ENCODE assay signal across 17 cellular contexts in the genomic region with DNA sequence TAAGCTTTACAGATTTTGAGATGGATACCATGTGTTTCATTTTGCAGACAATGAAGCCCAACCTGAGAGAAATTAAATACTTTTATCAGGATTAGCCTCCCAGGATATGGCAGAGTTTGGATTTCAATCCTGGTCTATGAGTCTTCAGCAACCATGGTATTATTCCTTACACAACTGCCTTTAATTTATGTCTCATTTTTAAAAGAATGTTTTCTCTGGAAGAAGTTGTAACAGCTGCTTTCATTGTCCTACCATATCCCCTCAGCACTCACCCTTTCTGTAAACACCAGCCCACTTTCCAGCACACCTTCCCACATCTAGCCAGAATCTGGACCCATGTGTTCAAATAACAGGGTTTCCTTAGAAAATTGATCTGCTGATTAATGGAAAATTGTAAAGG.
DNase-seq lines count a peak whose midpoint lies in the region; ATAC-seq and TF ChIP-seq lines count a peak whose summit lies in the region.
"Had no signal": no experiment of that assay in that cellular context is flagged by ENCODE, and none has a peak within 500 bp of the region (broad histone marks: within the 10 kb centered on the region; RNA-seq: fewer than 3 reads in every experiment).

No MANE protein-coding gene starts in this region.

- no peak overlapping the region for H3K4me3 Mint-ChIP-seq in MCF 10A (ENCODE audit: unreplicated experiment)
- H3K4me3 Mint-ChIP-seq: CD4-positive, alpha-beta memory T cell; IgD-negative memory B cell had no signal

- H3K79me2 ChIP-seq in mammary epithelial cell (ENCODE audit: insufficient read depth, low read length), result no peaks in the 10 kb centered on the region

- H3K4me1 ChIP-seq in mammary epithelial cell (ENCODE audit: insufficient read depth, low read length) (peaks cover 30% of the 10 kb centered on the region), SJCRH30 (peaks cover 43% of the 10 kb centered on the region), skeletal muscle satellite cell (ENCODE audit: control insufficient read depth, insufficient read depth, low read length) (peaks cover 46% of the 10 kb centered on the region)
- H3K4me1 ChIP-seq: BLaER1 had no signal

- H3K4me1 Mint-ChIP-seq in MCF 10A (ENCODE audit: insufficient read depth, unreplicated experiment), result peaks cover 10% of the 10 kb centered on the region
- H3K4me1 Mint-ChIP-seq: CD4-positive, alpha-beta memory T cell; IgD-negative memory B cell had no signal

- H2AFZ ChIP-seq in mammary epithelial cell (ENCODE audit: low read depth, low read length), result no peak overlapping the region

- no peaks in the 10 kb centered on the region for H3K27me3 Mint-ChIP-seq in MCF 10A (ENCODE audit: insufficient read depth, unreplicated experiment)
- H3K27me3 Mint-ChIP-seq: CD4-positive, alpha-beta memory T cell; IgD-negative memory B cell had no signal

- POLR2A ChIA-PET in MCF 10A (lab: Yijun Ruan, JAX), result no interaction called here

- CTCF ChIA-PET in MCF 10A (lab: Yijun Ruan, JAX), result no interaction called here
- CTCF ChIA-PET in mammary epithelial cell (lab: Charles Lee; ENCODE audit: low non-redundant PET), result interaction anchor here (0.6 kb wide), 1 partner anchor 134 kb away, joined by 6 read pairs; no protein-coding TSS in a partner anchor

- TF ChIP-seq CTCF in MCF 10A (IDR thresholded peaks at IDR 0.05; ENCODE audit: unreplicated experiment) (no peak), mammary epithelial cell (conservative IDR thresholded peaks at IDR 0.05 in 1 of 2, IDR thresholded peaks at IDR 0.05 in 1 of 2; ENCODE audit: extremely low read depth in 1 of 2, insufficient read depth in 1 of 2, low read depth in 1 of 2, low read length in 2 of 2) (no peak), fibroblast of the aortic adventitia (IDR thresholded peaks at IDR 0.05; ENCODE audit: insufficient read depth, low read length) (no peak)

- H3K27ac ChIP-seq in mammary epithelial cell (ENCODE audit: insufficient read depth, low read depth, low read length) (no peak overlapping the region), SJCRH30 (peak overlapping the region; percentile 50)
- H3K27ac ChIP-seq: BLaER1 had no signal

- H3K9ac ChIP-seq in mammary epithelial cell (ENCODE audit: insufficient read depth, low read length), result no peak overlapping the region
- peak overlapping the region; percentile 46 for H3K9ac ChIP-seq in skeletal muscle satellite cell (ENCODE audit: low read depth, low read length)
- H3K9ac ChIP-seq: BLaER1 had no signal

- DNase-seq in MCF 10A (ENCODE audit: unreplicated experiment), result no peak
- no peak for DNase-seq in mammary epithelial cell
- peak; percentile 13 to 47 for DNase-seq in SJCRH30
- peak; percentile 6 for DNase-seq in fibroblast of the aortic adventitia (ENCODE audit: low read depth)
- DNase-seq in NCI-H2081 (lab: John Stamatoyannopoulos, UW), result no peak
- no peak for DNase-seq in NCI-H1092 treated with DMSO at 0.1 percent for 48 hours (lab: John Stamatoyannopoulos, UW)
- DNase-seq: CD4-positive, alpha-beta memory T cell; Karpas-422; MM.1S; NCI-H1105 treated with DMSO at 0.1 percent for 48 hours; NCI-H1694; NCI-H524; RPMI8226 had no signal

- H3K36me3 ChIP-seq in mammary epithelial cell (ENCODE audit: insufficient read depth, low read length), result no peaks in the 10 kb centered on the region
- H3K36me3 ChIP-seq in SJCRH30, result no peaks in the 10 kb centered on the region
- no peaks in the 10 kb centered on the region for H3K36me3 ChIP-seq in skeletal muscle satellite cell (ENCODE audit: insufficient read depth, low read length)
- H3K36me3 ChIP-seq: BLaER1 had no signal

- BruUV-seq in MCF 10A (replicated peaks; lab: Mats Ljungman, UMichigan), result no TSS peak
- BruUV-seq in mammary epithelial cell (replicated peaks; lab: Mats Ljungman, UMichigan), result no TSS peak

- dilution Hi-C loops in mammary epithelial cell (cut with HindIII; ENCODE audit: low sequenced_read_pairs), result no loop called here

- intact Hi-C loops in MCF 10A (cut with micrococcal nuclease), result no loop called here
- intact Hi-C loops in mammary epithelial cell (cut with micrococcal nuclease), result no loop called here

- no peak overlapping the region for H3K4me2 ChIP-seq in mammary epithelial cell (ENCODE audit: insufficient read depth, low read depth, low read length)
- H3K4me2 ChIP-seq in skeletal muscle satellite cell (ENCODE audit: low read length), result peak overlapping the region; percentile 27
- H3K4me2 ChIP-seq: BLaER1 had no signal

- no peaks in the 10 kb centered on the region for H3K27me3 ChIP-seq in mammary epithelial cell (ENCODE audit: insufficient read depth, low read length)
- peaks cover 1% of the 10 kb centered on the region; the same call in 1 of the 2 replicates for H3K27me3 ChIP-seq in SJCRH30
- no peaks in the 10 kb centered on the region for H3K27me3 ChIP-seq in skeletal muscle satellite cell (ENCODE audit: control insufficient read depth, insufficient read depth, low read length)
- H3K27me3 ChIP-seq: BLaER1 had no signal

- no peak for ATAC-seq in GM21529 (IDR thresholded peaks at IDR 0.05; ENCODE audit: unreplicated experiment)

- H3K9me3 ChIP-seq in mammary epithelial cell (replicated peaks; ENCODE audit: insufficient read depth, low read length) (no peaks in the 10 kb centered on the region), SJCRH30 (replicated peaks) (no peaks in the 10 kb centered on the region), skeletal muscle satellite cell (replicated peaks; ENCODE audit: low read length) (no peaks in the 10 kb centered on the region)
- H3K9me3 ChIP-seq: BLaER1 had no signal

- in situ Hi-C loops in mammary epithelial cell (cut with MboI; ENCODE audit: low sequenced_read_pairs in 2 of 2), result no loop called here

- H3K36me3 Mint-ChIP-seq in MCF 10A (ENCODE audit: insufficient read depth, unreplicated experiment), result no peaks in the 10 kb centered on the region
- H3K36me3 Mint-ChIP-seq: CD4-positive, alpha-beta memory T cell; IgD-negative memory B cell had no signal

- no peak overlapping the region for H3K4me3 ChIP-seq in mammary epithelial cell (replicated peaks in 1 of 3; ENCODE audit: insufficient read depth in 1 of 3, low read depth in 2 of 3, low read length in 3 of 3)
- H3K4me3 ChIP-seq in SJCRH30, result no peak overlapping the region
- no peak overlapping the region for H3K4me3 ChIP-seq in fibroblast of the aortic adventitia (ENCODE audit: low read depth, low read length)
- H3K4me3 ChIP-seq in skeletal muscle satellite cell (ENCODE audit: low read length), result no peak overlapping the region
- H3K4me3 ChIP-seq: BLaER1 had no signal

- H3K9me3 Mint-ChIP-seq in MCF 10A (ENCODE audit: unreplicated experiment), result no peaks in the 10 kb centered on the region

- H4K20me1 ChIP-seq in mammary epithelial cell (ENCODE audit: insufficient read depth, low read length), result no peaks in the 10 kb centered on the region
- H4K20me1 ChIP-seq: BLaER1 had no signal

- H3K27ac Mint-ChIP-seq in MCF 10A (ENCODE audit: low read depth, unreplicated experiment), result peak overlapping the region; percentile 17
- H3K27ac Mint-ChIP-seq: CD4-positive, alpha-beta memory T cell; IgD-negative memory B cell had no signal

Comparison
In these comparisons a context has a peak if more than half of its experiments do, and no peak if none do; other contexts are left out.
1. DNase-seq: peak in SJCRH30 (2 of 2) and fibroblast of the aortic adventitia (single experiment); none in MCF 10A (single experiment), mammary epithelial cell (single experiment), NCI-H2081 (0 of 2) and NCI-H1092 treated with DMSO at 0.1 percent for 48 hours (single experiment).